In the genomic region with DNA sequence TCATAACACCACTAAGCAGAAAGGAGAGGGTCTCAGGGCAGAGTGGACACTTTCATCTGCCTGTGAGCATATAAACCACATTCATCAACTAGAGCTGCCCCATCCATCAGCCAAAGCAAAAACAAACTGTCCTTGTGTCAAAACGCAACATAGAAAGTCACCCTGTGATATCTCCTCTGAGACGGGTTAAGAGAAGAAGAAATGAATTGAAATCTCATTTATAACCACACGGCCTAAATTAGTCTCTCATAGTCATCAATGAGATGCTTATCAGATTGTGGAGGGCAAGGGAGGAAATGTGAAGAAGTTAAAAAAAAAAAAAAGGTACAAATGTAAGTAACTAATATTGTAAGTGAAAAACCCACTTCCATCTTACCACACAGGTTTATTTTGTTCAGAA, we compare ENCODE assay signal across 11 cellular contexts.
DNase-seq lines count a peak whose midpoint lies in the region; ATAC-seq and TF ChIP-seq lines count a peak whose summit lies in the region.
"Had no signal": no experiment of that assay in that cellular context is flagged by ENCODE, and none has a peak within 500 bp of the region (broad histone marks: within the 10 kb centered on the region; RNA-seq: fewer than 3 reads in every experiment).

No MANE protein-coding gene starts in this region.

- intact Hi-C loops in CD14-positive monocyte (cut with micrococcal nuclease) (no loop called here), upper lobe of right lung (cut with DNase I) (no loop called here)

- no peak overlapping the region for H3K4me3 ChIP-seq in upper lobe of right lung

- H3K4me1 ChIP-seq in upper lobe of right lung, result peaks cover 30% of the 10 kb centered on the region

- no peaks in the 10 kb centered on the region for H3K27me3 ChIP-seq in upper lobe of right lung

- H3K27me3 Mint-ChIP-seq in CD14-positive monocyte (ENCODE audit: low read depth in 3 of 3), result no peaks in the 10 kb centered on the region
- H3K27me3 Mint-ChIP-seq in activated CD4-positive, alpha-beta memory T cell treated with anti-CD3 and anti-CD28 coated beads, Interleukin-2, amount 10 ng/mL, durations not matched to agents 7 days and 5 days, result no peaks in the 10 kb centered on the region

- no peak overlapping the region for H3K4me3 Mint-ChIP-seq in CD14-positive monocyte
- H3K4me3 Mint-ChIP-seq in activated CD4-positive, alpha-beta memory T cell treated with anti-CD3 and anti-CD28 coated beads, Interleukin-2, amount 10 ng/mL, durations not matched to agents 7 days and 5 days, result peak overlapping the region; percentile 2

- H3K36me3 ChIP-seq in upper lobe of right lung, result no peaks in the 10 kb centered on the region

- H3K27ac Mint-ChIP-seq in CD14-positive monocyte, result peak overlapping the region in 4 of 7 donors; percentile 7 to 59 (median 18)
- peak overlapping the region; percentile 32 for H3K27ac Mint-ChIP-seq in activated CD4-positive, alpha-beta memory T cell treated with anti-CD3 and anti-CD28 coated beads, Interleukin-2, amount 10 ng/mL, durations not matched to agents 7 days and 5 days

- no peaks in the 10 kb centered on the region for H3K9me3 Mint-ChIP-seq in CD14-positive monocyte
- H3K9me3 Mint-ChIP-seq in activated CD4-positive, alpha-beta memory T cell treated with anti-CD3 and anti-CD28 coated beads, Interleukin-2, amount 10 ng/mL, durations not matched to agents 7 days and 5 days, result no peaks in the 10 kb centered on the region

- POLR2A ChIA-PET in activated CD4-positive, alpha-beta memory T cell treated with anti-CD3 and anti-CD28 coated beads, Interleukin-2, amount 10 ng/mL, durations not matched to agents 7 days and 5 days (lab: Charles Lee), result interaction anchor here (1.0 kb wide), 1 partner anchor 17 kb away, joined by 3 read pairs; no protein-coding TSS in a partner anchor

- DNase-seq in CD14-positive monocyte (ENCODE audit: low spot score) (no peak), midbrain (lab: John Stamatoyannopoulos, UW) (peak; percentile 34), NCI-H2081 treated with DMSO at 0.1 percent for 48 hours (lab: John Stamatoyannopoulos, UW) (no peak), SHP77 (lab: John Stamatoyannopoulos, UW) (no peak), CD1c-positive myeloid dendritic cell (ENCODE audit: extremely low spot score) (no peak), upper lobe of right lung (no peak)
- DNase-seq in activated CD4-positive, alpha-beta memory T cell treated with anti-CD3 and anti-CD28 coated beads, Interleukin-2, amount 10 ng/mL, durations not matched to agents 7 days and 5 days, result no peak
- DNase-seq: amniotic stem cell, NCI-H2029 treated with DMSO at 0.1 percent for 48 hours, right cardiac atrium had no signal

- H3K27ac ChIP-seq in upper lobe of right lung, result no peak overlapping the region

- ATAC-seq in GM18498 (IDR thresholded peaks at IDR 0.05; ENCODE audit: unreplicated experiment) (peak; percentile 30), upper lobe of right lung (no peak)
- ATAC-seq: right cardiac atrium had no signal

- TF ChIP-seq CTCF in CD14-positive monocyte (IDR thresholded peaks at IDR 0.05) (no peak), upper lobe of right lung (IDR thresholded peaks at IDR 0.05) (no peak)

- CTCF ChIA-PET in activated CD4-positive, alpha-beta memory T cell treated with anti-CD3 and anti-CD28 coated beads, Interleukin-2, amount 10 ng/mL, durations not matched to agents 7 days and 5 days (lab: Charles Lee), result no interaction called here

- H3K4me1 Mint-ChIP-seq in CD14-positive monocyte, result peaks cover 64% of the 10 kb centered on the region
- peaks cover 77% of the 10 kb centered on the region for H3K4me1 Mint-ChIP-seq in activated CD4-positive, alpha-beta memory T cell treated with anti-CD3 and anti-CD28 coated beads, Interleukin-2, amount 10 ng/mL, durations not matched to agents 7 days and 5 days

- peaks cover 5 to 6% of the 10 kb centered on the region in 2 donors for H3K36me3 Mint-ChIP-seq in CD14-positive monocyte
- peaks cover 5% of the 10 kb centered on the region for H3K36me3 Mint-ChIP-seq in activated CD4-positive, alpha-beta memory T cell treated with anti-CD3 and anti-CD28 coated beads, Interleukin-2, amount 10 ng/mL, durations not matched to agents 7 days and 5 days (ENCODE audit: low read depth)

- H3K9me3 ChIP-seq in upper lobe of right lung, result no peaks in the 10 kb centered on the region
